ENCODE assay signal across 26 cellular contexts in the genomic region with DNA sequence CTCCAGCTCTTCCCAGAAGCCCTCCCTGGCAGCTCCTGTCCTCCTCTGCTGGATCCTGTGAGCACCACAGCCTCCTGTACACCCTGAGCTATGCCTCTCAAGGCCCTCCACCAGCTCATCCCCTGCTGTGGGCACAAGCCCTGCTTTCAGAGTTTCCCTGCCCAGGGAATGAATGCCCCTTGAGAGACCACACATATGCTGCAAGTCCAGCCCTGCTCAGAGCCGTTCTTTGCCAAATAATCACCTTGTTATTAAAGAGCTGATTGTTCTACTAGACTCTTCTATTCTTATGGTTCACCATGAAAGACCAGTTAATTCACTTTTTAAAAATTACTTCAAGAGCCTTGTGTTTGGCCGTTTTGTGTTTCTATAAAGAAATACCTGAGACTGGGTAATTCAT.
"Had no signal": no experiment of that assay in that cellular context is flagged by ENCODE, and none has a peak within 500 bp of the region (broad histone marks: within the 10 kb centered on the region; RNA-seq: fewer than 3 reads in every experiment).

No MANE protein-coding gene starts in this region.

- H3K27ac Mint-ChIP-seq: activated CD4-positive, alpha-beta T cell treated with anti-CD3 and anti-CD28 coated beads, Interleukin-2, amount 10 ng/mL, durations not matched to agents 7 days and 5 days; activated naive CD4-positive, alpha-beta T cell treated with anti-CD3 and anti-CD28 coated beads for 36 hours; memory B cell; progenitor cell of endocrine pancreas; T-helper 2 cell treated with Interferon-gamma antibody and Interleukin-4, amounts not matched to agents 5 μg/mL and 100 μg/mL, for 36 hours had no signal

- H3K27me3 Mint-ChIP-seq: activated CD4-positive, alpha-beta T cell treated with anti-CD3 and anti-CD28 coated beads, Interleukin-2, amount 10 ng/mL, durations not matched to agents 7 days and 5 days; memory B cell; progenitor cell of endocrine pancreas had no signal

- H3K27ac ChIP-seq: body of pancreas, esophagus squamous epithelium, gastrocnemius medialis, neural progenitor cell, sigmoid colon, stomach, suprapubic skin, tibial nerve, WERI-Rb-1 had no signal

- H3K27me3 ChIP-seq: body of pancreas, dorsolateral prefrontal cortex, esophagus squamous epithelium, gastrocnemius medialis, neural progenitor cell, sigmoid colon, stomach, suprapubic skin, tibial nerve had no signal

- H3K4me3 ChIP-seq: body of pancreas, dorsolateral prefrontal cortex, esophagus squamous epithelium, gastrocnemius medialis, neural progenitor cell, sigmoid colon, smooth muscle cell, stomach, suprapubic skin, tibial nerve had no signal

- H3K36me3 ChIP-seq: gastrocnemius medialis, neural progenitor cell had no signal

- DNase-seq: activated CD4-positive, alpha-beta T cell treated with anti-CD3 and anti-CD28 coated beads, Interleukin-2, amount 10 ng/mL, durations not matched to agents 7 days and 5 days; activated CD4-positive, CD25-positive, alpha-beta regulatory T cell treated with anti-CD3 and anti-CD28 coated beads, Interleukin-2, amount 50 U/mL, for 72 hours; activated CD8-positive, alpha-beta T cell treated with anti-CD3 and anti-CD28 coated beads, Interleukin-2, amount 10 ng/mL, durations not matched to agents 7 days and 5 days; activated effector memory CD4-positive, alpha-beta T cell treated with Interleukin-2 at 50 U/mL for 16 hours; activated naive CD4-positive, alpha-beta T cell treated with anti-CD3 and anti-CD28 coated beads for 36 hours; activated T-cell treated with anti-CD3 and anti-CD28 coated beads, Interleukin-2, amount 50 U/mL, for 48 hours; anterior cingulate cortex; body of pancreas; dorsolateral prefrontal cortex; esophagus squamous epithelium; gastrocnemius medialis; hypothalamus; left cardiac atrium; retina; sigmoid colon; SK-N-SH; stimulated activated CD4-positive, alpha-beta T cell treated with anti-CD3 and anti-CD28 coated beads, Interleukin-2, amount 100 ng/mL, for 48 hours; stomach; WERI-Rb-1 had no signal

- H3K36me3 Mint-ChIP-seq: memory B cell had no signal

- H3K9me3 Mint-ChIP-seq: activated CD4-positive, alpha-beta T cell treated with anti-CD3 and anti-CD28 coated beads, Interleukin-2, amount 10 ng/mL, durations not matched to agents 7 days and 5 days; activated naive CD4-positive, alpha-beta T cell treated with anti-CD3 and anti-CD28 coated beads for 36 hours; memory B cell; neural progenitor cell; T-helper 2 cell treated with Interferon-gamma antibody and Interleukin-4, amounts not matched to agents 5 μg/mL and 100 μg/mL, for 36 hours had no signal

- H3K4me3 Mint-ChIP-seq: activated CD4-positive, alpha-beta T cell treated with anti-CD3 and anti-CD28 coated beads, Interleukin-2, amount 10 ng/mL, durations not matched to agents 7 days and 5 days; activated CD8-positive, alpha-beta T cell treated with anti-CD3 and anti-CD28 coated beads, Interleukin-2, amount 10 ng/mL, durations not matched to agents 7 days and 5 days; activated naive CD4-positive, alpha-beta T cell treated with anti-CD3 and anti-CD28 coated beads for 36 hours; memory B cell; neural progenitor cell; T-helper 2 cell treated with Interferon-gamma antibody and Interleukin-4, amounts not matched to agents 5 μg/mL and 100 μg/mL, for 36 hours had no signal

- H3K4me1 ChIP-seq: body of pancreas, esophagus squamous epithelium, gastrocnemius medialis, sigmoid colon, stomach, suprapubic skin had no signal

- ATAC-seq: activated CD8-positive, alpha-beta T cell treated with anti-CD3 and anti-CD28 coated beads, Interleukin-2, amount 10 ng/mL, durations not matched to agents 7 days and 5 days; body of pancreas; gastrocnemius medialis; left cardiac atrium had no signal

- H3K4me2 ChIP-seq: neural progenitor cell, SK-N-SH, smooth muscle cell had no signal

- H3K9ac ChIP-seq: neural progenitor cell, SK-N-SH had no signal
